28 cellular contexts compared by ENCODE assay signal in the genomic region with DNA sequence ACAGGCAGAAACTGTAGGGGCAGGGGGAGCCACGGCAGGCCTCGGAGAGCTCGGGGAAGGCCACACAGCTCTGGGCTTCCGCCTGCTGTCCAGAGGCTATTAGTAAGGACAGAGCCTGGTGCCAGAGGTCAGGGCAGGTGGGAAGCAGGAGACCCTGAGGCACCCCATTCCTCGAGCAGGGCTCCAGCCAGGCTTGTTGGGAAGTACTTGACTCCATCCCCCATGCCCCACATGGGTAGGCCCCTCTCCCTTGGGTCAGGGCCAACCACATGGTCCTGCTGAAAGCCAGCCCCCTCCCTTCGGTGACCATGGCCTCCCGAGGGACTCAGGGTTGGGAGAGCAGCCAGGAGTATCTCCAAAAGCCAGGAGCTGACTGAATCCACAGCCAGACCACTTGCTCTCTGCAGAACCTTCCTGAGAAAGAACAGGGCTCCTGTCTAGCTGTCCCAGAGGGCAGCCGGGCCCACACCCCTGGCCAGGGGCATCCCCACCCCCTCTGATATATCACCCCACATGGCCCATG. TPM values are rescaled to one million over a fixed set of nuclear protein-coding genes. Genes with fewer than 3 reads are reported as not detected.
DNase-seq lines count a peak whose midpoint lies in the region; ATAC-seq and TF ChIP-seq lines count a peak whose summit lies in the region.
"Had no signal": no experiment of that assay in that cellular context is flagged by ENCODE, and none has a peak within 500 bp of the region (broad histone marks: within the 10 kb centered on the region; RNA-seq: fewer than 3 reads in every experiment).

No MANE protein-coding gene starts in this region.

- no peak overlapping the region for H3K27ac Mint-ChIP-seq in natural killer cell treated with Interleukin-12 subunit alpha and Interleukin-12 subunit beta and Interleukin-15 and Interleukin-18, amount 100 ng/mL, for 72 hours
- H3K27ac Mint-ChIP-seq in natural killer cell (no peak overlapping the region), H9 (peak overlapping the region in 1 of 3 experiments; percentile 64; a peak in 1 of 7 replicates)
- H3K27ac Mint-ChIP-seq: activated CD8-positive, alpha-beta memory T cell treated with anti-CD3 and anti-CD28 coated beads, Interleukin-2, amount 10 ng/mL, durations not matched to agents 7 days and 5 days; activated naive CD8-positive, alpha-beta T cell; activated T-helper 17 cell treated with anti-CD3 and anti-CD28 coated beads, Interleukin-2, amount 50 U/mL, for 72 hours; CD4-positive, alpha-beta T cell had no signal

- no peaks in the 10 kb centered on the region for H3K27me3 ChIP-seq in H9 (ENCODE audit: insufficient read depth, low read length)
- H3K27me3 ChIP-seq: gastroesophageal sphincter, SJSA1, uterus had no signal

- no peak overlapping the region for H2AK5ac ChIP-seq in H9 (ENCODE audit: insufficient read length, low read length)

- H3K56ac ChIP-seq in H9 (ENCODE audit: insufficient read length, low read depth, low read length): no peak overlapping the region

- H3K9ac ChIP-seq in H9 (ENCODE audit: extremely low read depth, insufficient read length, low read length): no peak overlapping the region

- no peaks in the 10 kb centered on the region for H3K79me2 ChIP-seq in H9 (ENCODE audit: insufficient read depth, low read length)

- no peaks in the 10 kb centered on the region for H3K9me3 ChIP-seq in mucosa of descending colon
- no peaks in the 10 kb centered on the region for H3K9me3 ChIP-seq in H9 (ENCODE audit: control insufficient read depth, low read depth, low read length)
- H3K9me3 ChIP-seq: gastroesophageal sphincter, SJSA1, uterus had no signal

- no peaks in the 10 kb centered on the region for H3K27me3 Mint-ChIP-seq in natural killer cell treated with Interleukin-12 subunit alpha and Interleukin-12 subunit beta and Interleukin-15 and Interleukin-18, amount 100 ng/mL, for 72 hours
- no peaks in the 10 kb centered on the region for H3K27me3 Mint-ChIP-seq in natural killer cell (ENCODE audit: low read depth in 2 of 2)
- no peaks in the 10 kb centered on the region for H3K27me3 Mint-ChIP-seq in H9 (ENCODE audit: low read depth)
- H3K27me3 Mint-ChIP-seq: activated CD8-positive, alpha-beta memory T cell treated with anti-CD3 and anti-CD28 coated beads, Interleukin-2, amount 10 ng/mL, durations not matched to agents 7 days and 5 days; activated naive CD8-positive, alpha-beta T cell; activated T-helper 17 cell treated with anti-CD3 and anti-CD28 coated beads, Interleukin-2, amount 50 U/mL, for 72 hours; CD4-positive, alpha-beta T cell had no signal

- no peak overlapping the region for H3K18ac ChIP-seq in H9 (ENCODE audit: insufficient read length, low read depth, low read length)

- H3K27ac ChIP-seq in H9 (ENCODE audit: insufficient read length, low read depth, low read length): no peak overlapping the region
- H3K27ac ChIP-seq: gastroesophageal sphincter, SJSA1, uterus had no signal

- H4K91ac ChIP-seq in H9 (ENCODE audit: insufficient read length, low read depth, low read length): no peak overlapping the region

- H2BK120ac ChIP-seq in H9 (ENCODE audit: low read depth, low read length, poor library complexity, severe bottlenecking): no peak overlapping the region

- no peaks in the 10 kb centered on the region for H3K23me2 ChIP-seq in H9 (ENCODE audit: insufficient read length, low read depth, low read length, poor library complexity, severe bottlenecking)

- DNase-seq in natural killer cell treated with Interleukin-12 subunit alpha and Interleukin-12 subunit beta and Interleukin-15 and Interleukin-18, amount 100 ng/mL, for 72 hours (ENCODE audit: low spot score): peak; percentile 41
- DNase-seq in natural killer cell (no peak), fibroblast of the aortic adventitia (ENCODE audit: low read depth) (peak; percentile 43), mucosa of descending colon (peak in 2 of 3 donors; percentile 23 to 50), H9 (no peak), iPS-NIHi11 (ENCODE audit: low spot score) (no peak)
- DNase-seq: activated CD4-positive, alpha-beta T cell treated with anti-CD3 and anti-CD28 coated beads for 4 hours; activated CD8-positive, alpha-beta memory T cell treated with anti-CD3 and anti-CD28 coated beads, Interleukin-2, amount 10 ng/mL, durations not matched to agents 7 days and 5 days; CD4-positive, alpha-beta T cell; DMS53; effector CD8-positive, alpha-beta T cell; GDM1; kidney glomerular epithelial cell; mesenchymal stem cell; MM.1S; NCI-H345; PC-9; T-helper 2 cell; uterus had no signal

- no peak for ATAC-seq in natural killer cell treated with Interleukin-12 subunit alpha and Interleukin-12 subunit beta and Interleukin-15 and Interleukin-18, amount 100 ng/mL, for 72 hours
- ATAC-seq in natural killer cell (no peak), mucosa of descending colon (no peak), HG02763 (IDR thresholded peaks at IDR 0.05; ENCODE audit: unreplicated experiment) (no peak), HG02642 (IDR thresholded peaks at IDR 0.05; ENCODE audit: poor library complexity, unreplicated experiment) (no peak)
- ATAC-seq: activated CD8-positive, alpha-beta memory T cell treated with anti-CD3 and anti-CD28 coated beads, Interleukin-2, amount 10 ng/mL, durations not matched to agents 7 days and 5 days; activated T-helper 17 cell treated with anti-CD3 and anti-CD28 coated beads, Interleukin-2, amount 50 U/mL, for 72 hours; gastroesophageal sphincter; HCT116; K562 had no signal

- intact Hi-C loops in natural killer cell (cut with micrococcal nuclease): no loop called here
- intact Hi-C loops in mucosa of descending colon (cut with DNase I, micrococcal nuclease): no loop called here

- no peak overlapping the region for H3K14ac ChIP-seq in H9 (ENCODE audit: insufficient read depth, low read length)

- WGBS in H9 (ENCODE audit: extremely low coverage, insufficient read length, low lambda C conversion rate): no CpG with 5 or more reads among the region's 8 CpGs

- H3K36me3 Mint-ChIP-seq in natural killer cell treated with Interleukin-12 subunit alpha and Interleukin-12 subunit beta and Interleukin-15 and Interleukin-18, amount 100 ng/mL, for 72 hours: no peaks in the 10 kb centered on the region
- H3K36me3 Mint-ChIP-seq in natural killer cell: no peaks in the 10 kb centered on the region
- H3K36me3 Mint-ChIP-seq in H9 (ENCODE audit: insufficient read depth in 1 of 3, low read depth in 3 of 3): no peaks in the 10 kb centered on the region
- H3K36me3 Mint-ChIP-seq: activated CD8-positive, alpha-beta memory T cell treated with anti-CD3 and anti-CD28 coated beads, Interleukin-2, amount 10 ng/mL, durations not matched to agents 7 days and 5 days; activated naive CD8-positive, alpha-beta T cell had no signal

- no peaks in the 10 kb centered on the region for H4K20me1 ChIP-seq in H9 (ENCODE audit: control insufficient read depth, insufficient read depth, insufficient read length)

- H3K36me3 ChIP-seq in mucosa of descending colon (ENCODE audit: low read depth): no peaks in the 10 kb centered on the region
- H3K36me3 ChIP-seq: gastroesophageal sphincter, SJSA1, uterus had no signal

- H2AFZ ChIP-seq in H9 (ENCODE audit: low read length): no peak overlapping the region
- H2AFZ ChIP-seq: PC-9 had no signal

- H2BK20ac ChIP-seq in H9 (ENCODE audit: low read depth, low read length, poor library complexity, severe bottlenecking): no peak overlapping the region

- no peak overlapping the region for H3K23ac ChIP-seq in H9 (ENCODE audit: insufficient read length, low read depth, low read length)

- H2BK5ac ChIP-seq in H9 (ENCODE audit: insufficient read length, low read length): no peak overlapping the region

- H4K8ac ChIP-seq in H9 (replicated peaks; ENCODE audit: insufficient read length, low read depth, low read length): no peak overlapping the region

- H3K79me1 ChIP-seq in H9 (ENCODE audit: insufficient read depth, low read depth, low read length, poor library complexity, severe bottlenecking): no peaks in the 10 kb centered on the region

- H3K4me1 Mint-ChIP-seq in natural killer cell treated with Interleukin-12 subunit alpha and Interleukin-12 subunit beta and Interleukin-15 and Interleukin-18, amount 100 ng/mL, for 72 hours (ENCODE audit: low read depth in 2 of 2): no peaks in the 10 kb centered on the region
- no peaks in the 10 kb centered on the region for H3K4me1 Mint-ChIP-seq in natural killer cell
- peaks cover 22 to 23% of the 10 kb centered on the region in 2 experiments for H3K4me1 Mint-ChIP-seq in H9
- H3K4me1 Mint-ChIP-seq: activated CD8-positive, alpha-beta memory T cell treated with anti-CD3 and anti-CD28 coated beads, Interleukin-2, amount 10 ng/mL, durations not matched to agents 7 days and 5 days; activated T-helper 17 cell treated with anti-CD3 and anti-CD28 coated beads, Interleukin-2, amount 50 U/mL, for 72 hours had no signal

- H3K9me3 Mint-ChIP-seq in natural killer cell treated with Interleukin-12 subunit alpha and Interleukin-12 subunit beta and Interleukin-15 and Interleukin-18, amount 100 ng/mL, for 72 hours: no peaks in the 10 kb centered on the region
- H3K9me3 Mint-ChIP-seq in natural killer cell (no peaks in the 10 kb centered on the region), H9 (no peaks in the 10 kb centered on the region)
- H3K9me3 Mint-ChIP-seq: activated T-helper 17 cell treated with anti-CD3 and anti-CD28 coated beads, Interleukin-2, amount 50 U/mL, for 72 hours; CD4-positive, alpha-beta T cell; nephron had no signal

- H3K4ac ChIP-seq in H9 (ENCODE audit: low read depth, low read length): no peak overlapping the region

- no peak overlapping the region for H2BK12ac ChIP-seq in H9 (ENCODE audit: insufficient read length, low read depth, low read length)

- H3T11ph ChIP-seq in H9 (ENCODE audit: low read length): no peak overlapping the region

- no peak overlapping the region for H3K4me2 ChIP-seq in H9 (ENCODE audit: insufficient read depth, insufficient read length, low read length)

- no peak overlapping the region for H3K4me3 Mint-ChIP-seq in natural killer cell treated with Interleukin-12 subunit alpha and Interleukin-12 subunit beta and Interleukin-15 and Interleukin-18, amount 100 ng/mL, for 72 hours
- H3K4me3 Mint-ChIP-seq in natural killer cell (no peak overlapping the region), H9 (no peak overlapping the region)
- H3K4me3 Mint-ChIP-seq: activated CD8-positive, alpha-beta memory T cell treated with anti-CD3 and anti-CD28 coated beads, Interleukin-2, amount 10 ng/mL, durations not matched to agents 7 days and 5 days; activated naive CD8-positive, alpha-beta T cell; activated T-helper 17 cell treated with anti-CD3 and anti-CD28 coated beads, Interleukin-2, amount 50 U/mL, for 72 hours; CD4-positive, alpha-beta T cell; nephron had no signal

- peaks cover 23% of the 10 kb centered on the region for H3K4me1 ChIP-seq in mucosa of descending colon (ENCODE audit: low read depth)
- peaks cover 9% of the 10 kb centered on the region; the same call in 1 of the 2 replicates for H3K4me1 ChIP-seq in H9 (ENCODE audit: insufficient read depth, low read length)
- H3K4me1 ChIP-seq: uterus had no signal

- H3K4me3 ChIP-seq in fibroblast of the aortic adventitia (ENCODE audit: low read depth, low read length) (no peak overlapping the region), mucosa of descending colon (no peak overlapping the region)
- H3K4me3 ChIP-seq: gastroesophageal sphincter, K562, PC-9, SJSA1, uterus had no signal

- TF ChIP-seq CTCF in natural killer cell (IDR thresholded peaks at IDR 0.05) (no peak), fibroblast of the aortic adventitia (IDR thresholded peaks at IDR 0.05; ENCODE audit: insufficient read depth, low read length) (no peak), mucosa of descending colon (IDR thresholded peaks at IDR 0.05) (no peak), H9 (conservative IDR thresholded peaks at IDR 0.05) (no peak)

- H2BK15ac ChIP-seq in H9 (ENCODE audit: low read depth, low read length): no peak overlapping the region

- H4K5ac ChIP-seq in H9 (ENCODE audit: insufficient read length, low read depth, low read length): no peak overlapping the region

RNA-seq across cellular contexts. Expression of gene MPRIP, which starts 17.4 kb away (rescaled TPM):
- total RNA-seq in natural killer cell treated with Interleukin-12 subunit alpha and Interleukin-12 subunit beta and Interleukin-15 and Interleukin-18, amount 100 ng/mL, for 72 hours: 100 to 1,000 TPM; 158 to 216 TPM
- total RNA-seq in natural killer cell (100 to 1,000 TPM; 225 to 272 (median 229) TPM), fibroblast of the aortic adventitia (ENCODE audit: low replicate concordance) (86.5 and 102 TPM in 2 replicates), mucosa of descending colon (100 to 1,000 TPM; 150 to 249 (median 231) TPM), H9 (2021) (129 and 132 TPM in 2 replicates)

RNA-seq across cellular contexts. Expression of gene TNFRSF13B, which starts 52.9 kb away (rescaled TPM):
- total RNA-seq in natural killer cell treated with Interleukin-12 subunit alpha and Interleukin-12 subunit beta and Interleukin-15 and Interleukin-18, amount 100 ng/mL, for 72 hours: 1 to 10 TPM in 1 of 2 donors, not detected in 1; 2.3 TPM
- 1 to 10 TPM in 1 of 3 donors, under 1 TPM in 2; 0.70 to 7.7 (median 0.89) TPM for total RNA-seq in natural killer cell
- not detected in 2 replicates for total RNA-seq in fibroblast of the aortic adventitia (ENCODE audit: low replicate concordance)
- total RNA-seq in mucosa of descending colon: 1 to 10 TPM in 1 of 3 donors, under 1 TPM in 2; 0.38 to 1.4 (median 0.98) TPM
- total RNA-seq in H9 (2021): 0.11 and 0.28 TPM in 2 replicates
- total RNA-seq: activated CD8-positive, alpha-beta memory T cell treated with anti-CD3 and anti-CD28 coated beads, Interleukin-2, amount 10 ng/mL, durations not matched to agents 7 days and 5 days; activated T-helper 17 cell treated with anti-CD3 and anti-CD28 coated beads, Interleukin-2, amount 50 U/mL, for 72 hours; CD4-positive, alpha-beta T cell; K562; PC-9; SJSA1; uterus had no signal

Comparison
In these comparisons a context has a peak if more than half of its experiments do, and no peak if none do; other contexts are left out.
1. DNase-seq: peak in natural killer cell treated with Interleukin-12 subunit alpha and Interleukin-12 subunit beta and Interleukin-15 and Interleukin-18, amount 100 ng/mL, for 72 hours (single experiment), fibroblast of the aortic adventitia (single experiment) and mucosa of descending colon (2 of 3); none in natural killer cell (single experiment), H9 (single experiment) and iPS-NIHi11 (single experiment).